ENCODE assay signal across 8 cellular contexts in genomic region chr14:94026173-94026885, GRCh38. TPM values are rescaled to one million over a fixed set of nuclear protein-coding genes. Genes with fewer than 3 reads are reported as not detected.
A peak's percentile ranks its signal among the peaks of the same experiment; 100 is the strongest.
DNase-seq lines count a peak whose midpoint lies in the region; ATAC-seq, FAIRE-seq and TF ChIP-seq lines count a peak whose summit lies in the region.

TSS of gene OTUB2 (plus strand) at chr14:94026340. CDS start at chr14:94026538, 198 bp downstream.

- H3K27me3 ChIP-seq in mammary epithelial cell (ENCODE audit: insufficient read depth, low read length) (no peaks in the 10 kb centered on the region), iPS-20b (ENCODE audit: insufficient read depth, low read length) (peaks cover 4% of the 10 kb centered on the region; the same call in 1 of the 2 replicates), skeletal muscle tissue (ENCODE audit: control insufficient read depth in 3 of 3, insufficient read depth in 3 of 3, low read length in 3 of 3) (no peaks in the 10 kb centered on the region)

- FAIRE-seq in A204.1 (lab: Jason Lieb, UNC) = peak; percentile 98

- H3K36me3 ChIP-seq in mammary epithelial cell (ENCODE audit: insufficient read depth, low read length) (no peaks in the 10 kb centered on the region), iPS-20b (ENCODE audit: insufficient read depth, low read depth, low read length) (no peaks in the 10 kb centered on the region), skeletal muscle tissue (ENCODE audit: control insufficient read depth in 3 of 3, insufficient read depth in 3 of 3, low read length in 3 of 3) (no peaks in the 10 kb centered on the region)

- WGBS in mammary epithelial cell (ENCODE audit: low coverage, missing lambda C conversion rate) = 0% methylated on average over 10 of the region's 74 CpGs

- intact Hi-C loops in mammary epithelial cell (cut with micrococcal nuclease) = no loop called here

- no peaks in the 10 kb centered on the region for H3K79me2 ChIP-seq in mammary epithelial cell (ENCODE audit: insufficient read depth, low read length)

- in situ Hi-C loops in mammary epithelial cell (cut with MboI; ENCODE audit: low sequenced_read_pairs in 2 of 2) = no loop called here

- BruUV-seq in mammary epithelial cell (replicated peaks; lab: Mats Ljungman, UMichigan) = no TSS peak

- peak within 1 kb of the TSS; percentile 81 for H2AFZ ChIP-seq in mammary epithelial cell (ENCODE audit: low read depth, low read length)

- DNase-seq in NCI-H2171 treated with DMSO at 0.1 percent for 48 hours (lab: John Stamatoyannopoulos, UW) = peak; percentile 98
- DNase-seq in mammary epithelial cell = peak; percentile 100

- H4K20me1 ChIP-seq in mammary epithelial cell (ENCODE audit: insufficient read depth, low read length) = no peaks in the 10 kb centered on the region

- no peaks in the 10 kb centered on the region for H3K9me3 ChIP-seq in mammary epithelial cell (replicated peaks; ENCODE audit: insufficient read depth, low read length)
- H3K9me3 ChIP-seq in iPS-20b (ENCODE audit: insufficient read depth, low read depth, low read length) = no peaks in the 10 kb centered on the region
- H3K9me3 ChIP-seq in skeletal muscle tissue (ENCODE audit: control insufficient read depth in 3 of 3, low read length in 3 of 3) = no peaks in the 10 kb centered on the region

- H3K4me3 ChIP-seq in mammary epithelial cell (replicated peaks in 1 of 3; ENCODE audit: insufficient read depth in 1 of 3, low read depth in 2 of 3, low read length in 3 of 3) (peak within 1 kb of the TSS; percentile 43 to 64 (median 52)), iPS-20b (ENCODE audit: low read length) (peak within 1 kb of the TSS; percentile 67), skeletal muscle tissue (ENCODE audit: low read length in 3 of 3) (peak within 1 kb of the TSS; percentile 46 to 64 (median 57))

- H3K27ac ChIP-seq in VCaP = peak within 1 kb of the TSS; percentile 60; the same call in 1 of the 2 replicates
- H3K27ac ChIP-seq in mammary epithelial cell (ENCODE audit: insufficient read depth, low read depth, low read length) = peak within 1 kb of the TSS; percentile 42
- H3K27ac ChIP-seq in iPS-20b (ENCODE audit: low read length) = no peak within 1 kb of the TSS
- no peak within 1 kb of the TSS for H3K27ac ChIP-seq in skeletal muscle tissue (ENCODE audit: low read depth, low read length)

- CTCF ChIA-PET in mammary epithelial cell (lab: Charles Lee; ENCODE audit: low non-redundant PET) = no interaction called here

- H3K9ac ChIP-seq in mammary epithelial cell (ENCODE audit: insufficient read depth, low read length) (no peak within 1 kb of the TSS), iPS-20b (ENCODE audit: low read depth, low read length) (peak within 1 kb of the TSS; percentile 56; the same call in 1 of the 2 replicates), skeletal muscle tissue (ENCODE audit: low read depth in 1 of 3, low read length in 3 of 3) (peak within 1 kb of the TSS in 2 of 3 donors; percentile 3 to 57)

- peak; percentile 99 for ATAC-seq in GM18867 (IDR thresholded peaks at IDR 0.05; ENCODE audit: unreplicated experiment)
- peak; percentile 99 for ATAC-seq in HG03108 (IDR thresholded peaks at IDR 0.05; ENCODE audit: unreplicated experiment)

- no peak for TF ChIP-seq CTCF in VCaP (conservative IDR thresholded peaks at IDR 0.05)
- no peak for TF ChIP-seq CTCF in mammary epithelial cell (conservative IDR thresholded peaks at IDR 0.05 in 1 of 2, IDR thresholded peaks at IDR 0.05 in 1 of 2; ENCODE audit: extremely low read depth in 1 of 2, insufficient read depth in 1 of 2, low read depth in 1 of 2, low read length in 2 of 2)

- dilution Hi-C loops in mammary epithelial cell (cut with HindIII; ENCODE audit: low sequenced_read_pairs) = no loop called here

- H3K4me1 ChIP-seq in mammary epithelial cell (ENCODE audit: insufficient read depth, low read length) (peaks cover 25% of the 10 kb centered on the region), iPS-20b (ENCODE audit: insufficient read depth, low read length) (peaks cover 17% of the 10 kb centered on the region), skeletal muscle tissue (ENCODE audit: control insufficient read depth in 3 of 3, insufficient read depth in 3 of 3, low read length in 3 of 3) (no peaks in the 10 kb centered on the region)

- peak within 1 kb of the TSS; percentile 64 for H3K4me2 ChIP-seq in mammary epithelial cell (ENCODE audit: insufficient read depth, low read depth, low read length)

RNA-seq across cellular contexts. Expression of gene OTUB2, which starts in this region (rescaled TPM):
- 1 to 10 TPM; 3.7 to 4.8 TPM for total RNA-seq in mammary epithelial cell
- 4.6 TPM for polyA plus RNA-seq in mammary epithelial cell
- 12.4 TPM for polyA minus RNA-seq in mammary epithelial cell
- total RNA-seq in skeletal muscle tissue = 1.0 TPM

Comparison
In these comparisons a context has a peak if more than half of its experiments do, and no peak if none do; other contexts are left out.
1. H3K27ac ChIP-seq: peak in VCaP (single experiment) and mammary epithelial cell (single experiment); none in iPS-20b (single experiment) and skeletal muscle tissue (single experiment).
2. Peak in every context shown above with its lines, with median percentiles within 50 percentile points of each other: H3K4me3 ChIP-seq.